9 cellular contexts compared by ENCODE assay signal in the genomic region with DNA sequence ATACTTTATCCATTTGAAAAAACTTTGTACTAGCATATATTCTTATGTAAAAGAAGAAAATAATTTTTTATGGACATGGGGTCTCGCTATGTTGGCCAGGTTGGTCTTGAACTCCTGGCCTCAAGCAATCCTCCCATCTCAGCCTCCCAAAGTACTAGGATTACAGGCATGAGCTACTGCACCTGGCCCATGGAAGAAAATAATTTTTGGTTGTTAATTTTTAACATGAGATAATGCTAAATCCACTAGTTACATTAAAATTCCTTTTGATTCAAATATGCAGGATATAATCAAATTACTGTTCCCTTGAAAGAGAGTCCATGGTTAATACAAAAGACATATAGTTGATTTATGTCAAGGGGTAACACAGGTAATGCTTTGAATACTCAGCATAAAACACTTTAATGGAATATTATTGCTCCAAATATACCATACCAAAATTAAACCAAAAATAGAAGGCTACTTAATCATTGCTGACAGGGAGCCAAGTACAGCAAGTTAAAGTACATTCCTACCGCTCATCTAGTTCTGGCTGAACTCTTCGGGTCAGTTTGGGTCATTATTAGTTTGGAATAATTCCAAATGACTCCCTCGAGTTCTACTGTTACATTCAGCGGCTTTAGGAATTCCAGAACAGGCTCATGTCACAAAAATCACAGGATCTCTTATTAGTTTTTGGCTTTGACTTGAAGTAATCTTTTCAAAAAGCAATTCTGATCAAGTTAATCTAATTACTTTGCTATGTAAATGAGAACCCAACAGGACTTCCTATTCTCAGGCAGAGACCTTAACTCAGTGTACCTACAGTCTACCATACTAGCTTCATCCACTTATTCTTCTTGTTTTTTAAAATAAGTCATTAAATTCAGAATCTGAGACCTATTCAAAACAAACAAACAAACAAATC. TPM values are rescaled to one million over a fixed set of nuclear protein-coding genes. Genes with fewer than 3 reads are reported as not detected.
A peak's percentile ranks its signal among the peaks of the same experiment; 100 is the strongest.
DNase-seq lines count a peak whose midpoint lies in the region; ATAC-seq and TF ChIP-seq lines count a peak whose summit lies in the region.
"Had no signal": no experiment of that assay in that cellular context is flagged by ENCODE, and none has a peak within 500 bp of the region (broad histone marks: within the 10 kb centered on the region; RNA-seq: fewer than 3 reads in every experiment).

No MANE protein-coding gene starts in this region.

- peaks cover 37% of the 10 kb centered on the region for H3K4me1 Mint-ChIP-seq in Calu3 (ENCODE audit: low read depth, unreplicated experiment)

- peaks cover 91% of the 10 kb centered on the region for H4K20me1 ChIP-seq in SK-N-SH (ENCODE audit: insufficient read depth)

- CTCF ChIA-PET in Calu3 (lab: Charles Lee), result interaction anchor here (1.0 kb wide), 1 partner anchor 62 kb away, joined by 3 read pairs; no protein-coding TSS in a partner anchor
- CTCF ChIA-PET in SK-N-SH (lab: Yijun Ruan, JAX), result no interaction called here

- H3K27me3 Mint-ChIP-seq in Calu3 (ENCODE audit: unreplicated experiment), result no peaks in the 10 kb centered on the region

- H3K9me3 Mint-ChIP-seq in Calu3 (ENCODE audit: low read depth, unreplicated experiment), result no peaks in the 10 kb centered on the region

- peak overlapping the region; percentile 76 to 85 for H3K27ac ChIP-seq in SK-N-SH (ENCODE audit: low read depth in 2 of 2, low read length in 1 of 2)
- H3K27ac ChIP-seq: neural progenitor cell had no signal

- TF ChIP-seq RAD21 in SK-N-SH (IDR thresholded peaks at IDR 0.05; ENCODE audit: low read length), result no peak

- intact Hi-C loops in Calu3 (cut with micrococcal nuclease; ENCODE audit: unreplicated experiment), result no loop called here

- H3K36me3 ChIP-seq in SK-N-SH (replicated peaks in 1 of 2; ENCODE audit: control insufficient read depth in 1 of 2, insufficient read depth in 2 of 2, low read length in 1 of 2), result peaks cover 0 to 14% of the 10 kb centered on the region in 2 experiments

- no peak for TF ChIP-seq CTCF in Calu3 (IDR thresholded peaks at IDR 0.05; ENCODE audit: unreplicated experiment)
- no peak for TF ChIP-seq CTCF in SK-N-SH (IDR thresholded peaks at IDR 0.05)

- H3K36me3 Mint-ChIP-seq in Calu3 (ENCODE audit: insufficient read depth, unreplicated experiment), result peaks cover 11% of the 10 kb centered on the region

- no TSS peak for BruUV-seq in Calu3 (replicated peaks; lab: Mats Ljungman, UMichigan)

- no peak for ATAC-seq in stimulated activated naive CD8-positive, alpha-beta T cell treated with anti-CD3 and anti-CD28 coated beads, Interleukin-15, Interleukin-2, amounts not matched to agents 100 U/mL and 50 U/mL, for 24 hours
- ATAC-seq in HG03095 (IDR thresholded peaks at IDR 0.05; ENCODE audit: unreplicated experiment), result no peak

- no peak overlapping the region for H2AFZ ChIP-seq in SK-N-SH (ENCODE audit: low read depth)
- H2AFZ ChIP-seq: neural progenitor cell had no signal

- POLR2A ChIA-PET in SK-N-SH (lab: Yijun Ruan, JAX), result no interaction called here

- no peaks in the 10 kb centered on the region for H3K9me2 ChIP-seq in SK-N-SH

- WGBS in SK-N-SH (ENCODE audit: low lambda C conversion rate), result 23% methylated on average over 5 of the region's 5 CpGs

- peak overlapping the region; percentile 26 for H3K4me3 Mint-ChIP-seq in Calu3 (ENCODE audit: low read depth, unreplicated experiment)
- H3K4me3 Mint-ChIP-seq: neural progenitor cell had no signal

- H3F3A ChIP-seq in SK-N-SH (replicated peaks; ENCODE audit: insufficient read depth), result peaks cover 36% of the 10 kb centered on the region

- peak overlapping the region; percentile 1; the same call in 1 of the 2 replicates for H3K9ac ChIP-seq in SK-N-SH
- H3K9ac ChIP-seq: neural progenitor cell had no signal

- H3K27ac Mint-ChIP-seq in Calu3 (ENCODE audit: unreplicated experiment), result no peak overlapping the region
- H3K27ac Mint-ChIP-seq: neural progenitor cell had no signal

- H3K79me2 ChIP-seq in SK-N-SH (ENCODE audit: insufficient read depth), result peaks cover 100% of the 10 kb centered on the region

- H3K9me3 ChIP-seq in SK-N-SH, result no peaks in the 10 kb centered on the region

- DNase-seq in Calu3 (no peak), SK-N-SH (peak; percentile 16), foreskin melanocyte (peak; percentile 33), pulmonary artery endothelial cell (ENCODE audit: low read depth, low spot score) (peak; percentile 26), NCI-H2081 (lab: John Stamatoyannopoulos, UW) (no peak)
- no peak for DNase-seq in stimulated activated naive CD8-positive, alpha-beta T cell treated with anti-CD3 and anti-CD28 coated beads, Interleukin-15, Interleukin-2, amounts not matched to agents 100 U/mL and 50 U/mL, for 24 hours
- no peak for DNase-seq in activated CD4-positive, alpha-beta T cell treated with anti-CD3 and anti-CD28 coated beads for 48 hours

- H3K27me3 ChIP-seq in SK-N-SH (ENCODE audit: insufficient read depth), result no peaks in the 10 kb centered on the region
- H3K27me3 ChIP-seq: neural progenitor cell had no signal

- TF ChIP-seq EP300 in SK-N-SH (IDR thresholded peaks at IDR 0.05; ENCODE audit: borderline replicate concordance in 1 of 2, low read depth in 1 of 2, low read length in 1 of 2), result peak in 1 of 2 experiments; percentile 57; a peak in 1 of 4 replicates

- H3K4me1 ChIP-seq in SK-N-SH (ENCODE audit: control insufficient read depth in 1 of 2, insufficient read depth in 2 of 2, low read depth in 1 of 2, low read length in 1 of 2), result peaks cover 5 to 23% of the 10 kb centered on the region in 2 experiments

- H3K4me2 ChIP-seq in SK-N-SH, result peak overlapping the region; percentile 36
- H3K4me2 ChIP-seq: neural progenitor cell had no signal

- H3K4me3 ChIP-seq in SK-N-SH (ENCODE audit: low read depth in 2 of 2, low read length in 1 of 2), result peak overlapping the region in 1 of 2 experiments; percentile 15; a peak in 1 of 4 replicates
- H3K4me3 ChIP-seq: neural progenitor cell had no signal

TF ChIP-seq in SK-N-SH, 30 proteins besides CTCF, POLR2A, EP300 and RAD21 (continues in another document):
- TF ChIP-seq, protein P1, sequence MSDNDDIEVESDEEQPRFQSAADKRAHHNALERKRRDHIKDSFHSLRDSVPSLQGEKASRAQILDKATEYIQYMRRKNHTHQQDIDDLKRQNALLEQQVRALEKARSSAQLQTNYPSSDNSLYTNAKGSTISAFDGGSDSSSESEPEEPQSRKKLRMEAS (IDR thresholded peaks at IDR 0.05; ENCODE audit: low read depth), result 0 out of 2 replicates have a peak, but pooled peaks have one; percentile 31
- TF ChIP-seq JUND (IDR thresholded peaks at IDR 0.05) (peak; percentile 59), NRF1 (IDR thresholded peaks at IDR 0.05; ENCODE audit: low read depth, low read length) (no peak), TAF1 (IDR thresholded peaks at IDR 0.05; ENCODE audit: borderline replicate concordance, low read depth, low read length) (no peak), CHD2 (IDR thresholded peaks at IDR 0.05; ENCODE audit: low read length, partially characterized antibody) (no peak), MEF2A (IDR thresholded peaks at IDR 0.05; ENCODE audit: borderline replicate concordance, low read depth) (peak; percentile 96), FOSL2 (IDR thresholded peaks at IDR 0.05; ENCODE audit: borderline replicate concordance, low read depth) (peak; percentile 23; the same call in 1 of the 2 replicates), RXRA (IDR thresholded peaks at IDR 0.05; ENCODE audit: borderline replicate concordance, low read depth) (peak; percentile 95), TCF12 (IDR thresholded peaks at IDR 0.05) (peak; percentile 54; the same call in 1 of the 2 replicates), POLR2AphosphoS5 (IDR thresholded peaks at IDR 0.05; ENCODE audit: low read depth, low read length) (peak; percentile 68; the same call in 1 of the 2 replicates), RCOR1 (IDR thresholded peaks at IDR 0.05; ENCODE audit: low read length) (no peak), MXI1 (IDR thresholded peaks at IDR 0.05; ENCODE audit: low read depth, low read length) (no peak)
- TF ChIP-seq, protein P2, sequence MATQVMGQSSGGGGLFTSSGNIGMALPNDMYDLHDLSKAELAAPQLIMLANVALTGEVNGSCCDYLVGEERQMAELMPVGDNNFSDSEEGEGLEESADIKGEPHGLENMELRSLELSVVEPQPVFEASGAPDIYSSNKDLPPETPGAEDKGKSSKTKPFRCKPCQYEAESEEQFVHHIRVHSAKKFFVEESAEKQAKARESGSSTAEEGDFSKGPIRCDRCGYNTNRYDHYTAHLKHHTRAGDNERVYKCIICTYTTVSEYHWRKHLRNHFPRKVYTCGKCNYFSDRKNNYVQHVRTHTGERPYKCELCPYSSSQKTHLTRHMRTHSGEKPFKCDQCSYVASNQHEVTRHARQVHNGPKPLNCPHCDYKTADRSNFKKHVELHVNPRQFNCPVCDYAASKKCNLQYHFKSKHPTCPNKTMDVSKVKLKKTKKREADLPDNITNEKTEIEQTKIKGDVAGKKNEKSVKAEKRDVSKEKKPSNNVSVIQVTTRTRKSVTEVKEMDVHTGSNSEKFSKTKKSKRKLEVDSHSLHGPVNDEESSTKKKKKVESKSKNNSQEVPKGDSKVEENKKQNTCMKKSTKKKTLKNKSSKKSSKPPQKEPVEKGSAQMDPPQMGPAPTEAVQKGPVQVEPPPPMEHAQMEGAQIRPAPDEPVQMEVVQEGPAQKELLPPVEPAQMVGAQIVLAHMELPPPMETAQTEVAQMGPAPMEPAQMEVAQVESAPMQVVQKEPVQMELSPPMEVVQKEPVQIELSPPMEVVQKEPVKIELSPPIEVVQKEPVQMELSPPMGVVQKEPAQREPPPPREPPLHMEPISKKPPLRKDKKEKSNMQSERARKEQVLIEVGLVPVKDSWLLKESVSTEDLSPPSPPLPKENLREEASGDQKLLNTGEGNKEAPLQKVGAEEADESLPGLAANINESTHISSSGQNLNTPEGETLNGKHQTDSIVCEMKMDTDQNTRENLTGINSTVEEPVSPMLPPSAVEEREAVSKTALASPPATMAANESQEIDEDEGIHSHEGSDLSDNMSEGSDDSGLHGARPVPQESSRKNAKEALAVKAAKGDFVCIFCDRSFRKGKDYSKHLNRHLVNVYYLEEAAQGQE (IDR thresholded peaks at IDR 0.05; ENCODE audit: low read depth, low read length), result no peak
- TF ChIP-seq, protein P3, sequence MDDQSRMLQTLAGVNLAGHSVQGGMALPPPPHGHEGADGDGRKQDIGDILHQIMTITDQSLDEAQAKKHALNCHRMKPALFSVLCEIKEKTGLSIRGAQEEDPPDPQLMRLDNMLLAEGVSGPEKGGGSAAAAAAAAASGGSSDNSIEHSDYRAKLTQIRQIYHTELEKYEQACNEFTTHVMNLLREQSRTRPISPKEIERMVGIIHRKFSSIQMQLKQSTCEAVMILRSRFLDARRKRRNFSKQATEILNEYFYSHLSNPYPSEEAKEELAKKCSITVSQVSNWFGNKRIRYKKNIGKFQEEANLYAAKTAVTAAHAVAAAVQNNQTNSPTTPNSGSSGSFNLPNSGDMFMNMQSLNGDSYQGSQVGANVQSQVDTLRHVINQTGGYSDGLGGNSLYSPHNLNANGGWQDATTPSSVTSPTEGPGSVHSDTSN (IDR thresholded peaks at IDR 0.05), result peak; percentile 84

RNA-seq across cellular contexts. Expression of a gene that starts 6.1 kb away (rescaled TPM):
- 14.7 and 17.1 TPM in 2 replicates for total RNA-seq in Calu3 (2022)
- polyA plus RNA-seq in SK-N-SH (2012; rRNA removed), result 6.2 and 8.2 TPM in 2 replicates
- 8.9 and 10.4 TPM in 2 replicates for polyA plus RNA-seq in SK-N-SH (2012; cell fraction: cytosol; rRNA removed)
- polyA plus RNA-seq in SK-N-SH (2012; cell fraction: nucleus; rRNA removed), result 4.2 and 9.3 TPM in 2 replicates
- total RNA-seq in pulmonary artery endothelial cell, result 17.2 and 19.7 TPM in 2 replicates

Comparison
In these comparisons a context has a peak if more than half of its experiments do, and no peak if none do; other contexts are left out.
1. DNase-seq: peak in SK-N-SH (single experiment), foreskin melanocyte (single experiment) and pulmonary artery endothelial cell (single experiment); none in Calu3 (single experiment), stimulated activated naive CD8-positive, alpha-beta T cell treated with anti-CD3 and anti-CD28 coated beads, Interleukin-15, Interleukin-2, amounts not matched to agents 100 U/mL and 50 U/mL, for 24 hours (single experiment), NCI-H2081 (0 of 2) and activated CD4-positive, alpha-beta T cell treated with anti-CD3 and anti-CD28 coated beads for 48 hours (single experiment).